Comparison of ENCODE assay signal across 10 cellular contexts in the genomic region with DNA sequence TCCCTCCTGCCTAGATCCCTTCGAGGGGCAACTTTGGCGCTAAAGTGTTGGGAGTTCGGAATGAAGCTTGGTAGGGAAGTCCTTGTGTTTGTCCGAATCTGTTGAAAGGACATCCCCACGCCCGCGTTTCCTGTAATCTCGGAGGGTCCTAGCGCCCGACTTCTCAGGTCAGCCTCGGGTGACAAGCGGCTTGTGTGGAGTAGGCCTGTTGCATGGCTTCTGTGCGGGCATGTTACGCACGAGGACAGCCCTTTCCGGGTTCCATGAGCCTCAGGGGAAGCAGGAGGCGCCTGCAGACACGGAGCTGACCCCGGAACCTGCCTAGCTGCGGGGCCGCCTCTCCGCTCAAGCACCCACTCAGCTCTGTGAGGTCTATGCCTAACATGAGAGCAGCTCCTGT. TPM values are rescaled to one million over a fixed set of nuclear protein-coding genes. Genes with fewer than 3 reads are reported as not detected.
A peak's percentile ranks its signal among the peaks of the same experiment; 100 is the strongest.
DNase-seq lines count a peak whose midpoint lies in the region; ATAC-seq and TF ChIP-seq lines count a peak whose summit lies in the region.
"Had no signal": no experiment of that assay in that cellular context is flagged by ENCODE, and none has a peak within 500 bp of the region (broad histone marks: within the 10 kb centered on the region; RNA-seq: fewer than 3 reads in every experiment).

No MANE protein-coding gene starts in this region.

- H3K4me3 ChIP-seq in esophagus (ENCODE audit: low read depth in 1 of 2, low read length in 2 of 2) (no peak overlapping the region), psoas muscle (no peak overlapping the region)

- H3K27ac Mint-ChIP-seq in CD4-positive, alpha-beta T cell, result peak overlapping the region; percentile 93
- H3K27ac Mint-ChIP-seq in T-cell, result peak overlapping the region; percentile 96 to 98

- no peak for TF ChIP-seq CTCF in CD4-positive, alpha-beta T cell (IDR thresholded peaks at IDR 0.05)
- no peak for TF ChIP-seq CTCF in psoas muscle (IDR thresholded peaks at IDR 0.05)

- POLR2A ChIA-PET in CD4-positive, alpha-beta T cell (lab: Charles Lee), result interaction anchor here (1.3 to 4.8 kb wide), 5 partner anchors 12 to 105 kb away, joined by 6 to 41 read pairs (median 16); partner anchors contain the start of gene AP5Z1
- POLR2A ChIA-PET in T-cell (lab: Charles Lee), result interaction anchor here in 1 of 2 donors (0.6 kb wide), 1 partner anchor 27 kb away, joined by 4 read pairs; no protein-coding TSS in a partner anchor
- POLR2A ChIA-PET in HEK293T (lab: Yijun Ruan, JAX), result no interaction called here

- 87 to 88% methylated on average over 22 of the region's 22 CpGs for WGBS in esophagus, 2 donors
- 67 to 83% (median 77%) methylated on average over 22 of the region's 22 CpGs for WGBS in psoas muscle, 3 donors

- no peaks in the 10 kb centered on the region for H3K9me3 Mint-ChIP-seq in CD4-positive, alpha-beta T cell
- no peaks in the 10 kb centered on the region for H3K9me3 Mint-ChIP-seq in T-cell

- no peak for ATAC-seq in CD4-positive, alpha-beta T cell (ENCODE audit: poor library complexity)
- no peak for ATAC-seq in T-cell (replicated peaks in 1 of 4)
- ATAC-seq in psoas muscle, result no peak
- no peak for ATAC-seq in GM19328 (IDR thresholded peaks at IDR 0.05; ENCODE audit: unreplicated experiment)

- H3K27me3 ChIP-seq in CD4-positive, alpha-beta T cell (ENCODE audit: control insufficient read depth, insufficient read depth, low read length), result no peaks in the 10 kb centered on the region
- H3K27me3 ChIP-seq in esophagus (ENCODE audit: control insufficient read depth in 1 of 2, insufficient read depth in 2 of 2, low read length in 2 of 2) (no peaks in the 10 kb centered on the region), psoas muscle (ENCODE audit: insufficient read depth in 3 of 3, low read length in 2 of 3) (no peaks in the 10 kb centered on the region)

- intact Hi-C loops in CD4-positive, alpha-beta T cell (cut with DNase I, micrococcal nuclease), result loop anchor here in 1 of 2 experiments (2.0 kb wide), 1 partner anchor 64 kb away; the partner anchor contains the start of gene FOXK1
- intact Hi-C loops in psoas muscle (cut with DNase I), result loop anchor here in 1 of 2 donors (5.0 kb wide), 1 partner anchor 105 kb away; no protein-coding TSS in a partner anchor

- H3K4me1 ChIP-seq in esophagus (ENCODE audit: control insufficient read depth in 2 of 2, insufficient read depth in 2 of 2, low read length in 1 of 2) (peaks cover 0 to 7% of the 10 kb centered on the region in 2 donors), psoas muscle (peaks cover 29% of the 10 kb centered on the region)

- peak overlapping the region; percentile 94 for H3K27ac ChIP-seq in CD4-positive, alpha-beta T cell (ENCODE audit: low read depth, low read length)
- H3K27ac ChIP-seq in esophagus (ENCODE audit: low read depth in 2 of 2, low read length in 1 of 2), result peak overlapping the region; percentile 86 to 97
- H3K27ac ChIP-seq in psoas muscle, result peak overlapping the region; percentile 92

- CTCF ChIA-PET in CD4-positive, alpha-beta T cell (lab: Charles Lee), result no interaction called here
- CTCF ChIA-PET in T-cell (lab: Charles Lee) (interaction anchor here (0.6 to 0.7 kb wide), 2 partner anchors 8 to 46 kb away, joined by 4 read pairs; no protein-coding TSS in a partner anchor), HEK293T (lab: Yijun Ruan, JAX) (interaction anchor here (1.1 kb wide), 1 partner anchor 106 kb away, joined by 3 read pairs; no protein-coding TSS in a partner anchor)

- no peaks in the 10 kb centered on the region for H3K27me3 Mint-ChIP-seq in CD4-positive, alpha-beta T cell
- no peaks in the 10 kb centered on the region for H3K27me3 Mint-ChIP-seq in T-cell

- H3K36me3 Mint-ChIP-seq in CD4-positive, alpha-beta T cell (ENCODE audit: low read depth), result peaks cover 58% of the 10 kb centered on the region
- peaks cover 19% of the 10 kb centered on the region for H3K36me3 Mint-ChIP-seq in T-cell

- H3K4me3 Mint-ChIP-seq in CD4-positive, alpha-beta T cell, result peak overlapping the region; percentile 90
- H3K4me3 Mint-ChIP-seq in T-cell, result peak overlapping the region; percentile 17 to 89 (median 39)

- no peaks in the 10 kb centered on the region for H3K9me3 ChIP-seq in CD4-positive, alpha-beta T cell (ENCODE audit: control insufficient read depth, low read length)
- H3K9me3 ChIP-seq in esophagus (ENCODE audit: control insufficient read depth in 2 of 2, insufficient read depth in 1 of 2, low read depth in 1 of 2, low read length in 1 of 2) (no peaks in the 10 kb centered on the region), psoas muscle (no peaks in the 10 kb centered on the region)

- H3K4me1 Mint-ChIP-seq in CD4-positive, alpha-beta T cell (ENCODE audit: low read depth), result peaks cover 67% of the 10 kb centered on the region
- H3K4me1 Mint-ChIP-seq in T-cell, result peaks cover 65 to 71% (median 68%) of the 10 kb centered on the region in 3 donors

- no peak for DNase-seq in CD4-positive, alpha-beta T cell
- no peak for DNase-seq in T-cell
- DNase-seq in psoas muscle, result no peak
- DNase-seq in HEK293T (ENCODE audit: extremely low spot score), result no peak
- no peak for DNase-seq in GF-D8 (lab: John Stamatoyannopoulos, UW)
- no peak for DNase-seq in SW 1271 (lab: John Stamatoyannopoulos, UW)
- DNase-seq: DMS79 treated with DMSO at 0.1 percent for 48 hours; stimulated activated CD4-positive, alpha-beta T cell treated with anti-CD3 and anti-CD28 coated beads, Interleukin-12 subunit alpha, Interleukin-12 subunit beta, amount 100 ng/mL, for 4 hours had no signal

- H3K36me3 ChIP-seq in esophagus (ENCODE audit: control insufficient read depth in 2 of 2, insufficient read depth in 2 of 2, low read length in 1 of 2) (peaks cover 4 to 15% of the 10 kb centered on the region in 2 donors), psoas muscle (ENCODE audit: insufficient read depth in 1 of 2, low read depth in 1 of 2) (peaks cover 0 to 28% of the 10 kb centered on the region in 2 donors)

TF ChIP-seq in HEK293T, 16 proteins besides CTCF, POLR2A, EP300 and RAD21:
- TF ChIP-seq L3MBTL2 (conservative IDR thresholded peaks at IDR 0.05) (no peak), TARDBP (IDR thresholded peaks at IDR 0.05) (no peak), BHLHE40 (IDR thresholded peaks at IDR 0.05; ENCODE audit: borderline replicate concordance) (no peak), ELF4 (IDR thresholded peaks at IDR 0.05) (no peak), LEF1 (IDR thresholded peaks at IDR 0.05; ENCODE audit: borderline replicate concordance) (no peak), SP1 (IDR thresholded peaks at IDR 0.05) (no peak), FOXK2 (IDR thresholded peaks at IDR 0.05) (no peak), FOXA1 (IDR thresholded peaks at IDR 0.05) (no peak), FOXM1 (IDR thresholded peaks at IDR 0.05; ENCODE audit: borderline replicate concordance) (no peak), CTBP1 (IDR thresholded peaks at IDR 0.05; ENCODE audit: borderline replicate concordance) (no peak), NFRKB (IDR thresholded peaks at IDR 0.05) (no peak), ZNF384 (IDR thresholded peaks at IDR 0.05) (no peak), HDGF (IDR thresholded peaks at IDR 0.05; ENCODE audit: borderline replicate concordance) (no peak), ARNT (IDR thresholded peaks at IDR 0.05) (no peak), SUZ12 (IDR thresholded peaks at IDR 0.05) (no peak), PKNOX1 (IDR thresholded peaks at IDR 0.05) (no peak)

RNA-seq across cellular contexts. Expression of gene AP5Z1, which starts 28.4 kb away (rescaled TPM):
- total RNA-seq in CD4-positive, alpha-beta T cell, result 100 to 1,000 TPM in 1 of 2 experiments, 10 to 100 TPM in 1; 93.5 to 102 TPM
- 100 to 1,000 TPM in 4 of 5 donors, 10 to 100 TPM in 1; 93.6 to 126 (median 110) TPM for total RNA-seq in T-cell
- 10 to 100 TPM; 22.1 to 34.5 TPM for polyA plus RNA-seq in esophagus
- total RNA-seq in psoas muscle, result 10 to 100 TPM in 1 of 4 donors, 1 to 10 TPM in 3; 6.6 to 20.1 (median 8.7) TPM
- polyA plus RNA-seq in psoas muscle, result 10 to 100 TPM; 12.1 to 19.2 (median 15.2) TPM

Comparison
In these comparisons a context has a peak if more than half of its experiments do, and no peak if none do; other contexts are left out.
1. RNA of gene AP5Z1, which starts 28.4 kb away (total RNA-seq): 93.6 to 126 TPM in T-cell and 93.5 to 102 TPM in CD4-positive, alpha-beta T cell; 6.6 to 20.1 TPM in psoas muscle; every median in the first group is over 4 times any median in the second.
2. Peak in every context shown above with its lines, with median percentiles within 50 percentile points of each other: H3K27ac ChIP-seq.